ENCODE assay signal across 1 cellular context in the genomic region with DNA sequence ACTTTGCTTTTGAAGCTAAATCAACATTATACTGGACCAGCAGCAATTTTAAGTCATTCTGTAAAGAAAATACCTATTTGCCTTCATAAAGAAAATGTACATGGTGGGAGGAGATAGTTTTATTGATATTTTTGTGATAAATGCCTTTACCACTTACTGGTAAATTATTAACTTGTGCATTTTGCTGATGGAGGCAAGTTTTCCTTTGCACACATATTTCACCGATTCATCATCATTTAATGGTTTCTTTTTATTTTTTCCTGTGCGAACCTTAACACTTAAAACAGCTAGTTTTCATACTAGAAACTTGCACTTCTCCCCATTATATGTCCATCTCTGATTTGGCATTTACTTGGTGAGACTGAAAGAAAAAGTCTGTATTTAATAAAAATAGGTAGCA.
TF ChIP-seq lines count a peak whose summit lies in the region.

No MANE protein-coding gene starts in this region.

TF ChIP-seq in SK-N-SH, 30 proteins besides CTCF, POLR2A, EP300 and RAD21:
- TF ChIP-seq GATA2 (CRISPR knock-in tag; IDR thresholded peaks at IDR 0.05) = no peak
- no peak for TF ChIP-seq MAX (IDR thresholded peaks at IDR 0.05; ENCODE audit: low read depth)
- TF ChIP-seq EZH2phosphoT487 (IDR thresholded peaks at IDR 0.05; ENCODE audit: borderline replicate concordance, low read depth) = no peak
- no peak for TF ChIP-seq REST (IDR thresholded peaks at IDR 0.05; ENCODE audit: low read depth, low read length)
- no peak for TF ChIP-seq JUND (IDR thresholded peaks at IDR 0.05)
- TF ChIP-seq RXRA (IDR thresholded peaks at IDR 0.05; ENCODE audit: borderline replicate concordance, low read depth) = no peak
- TF ChIP-seq GABPA (IDR thresholded peaks at IDR 0.05; ENCODE audit: low read depth) = no peak
- TF ChIP-seq FOXJ3 (CRISPR knock-in tag; IDR thresholded peaks at IDR 0.05) = no peak
- TF ChIP-seq MXI1 (IDR thresholded peaks at IDR 0.05; ENCODE audit: low read depth, low read length) = no peak
- TF ChIP-seq IRF3 (IDR thresholded peaks at IDR 0.05; ENCODE audit: low read depth, low read length) = no peak
- no peak for TF ChIP-seq CHD2 (IDR thresholded peaks at IDR 0.05; ENCODE audit: low read length, partially characterized antibody)
- no peak for TF ChIP-seq FOSL2 (IDR thresholded peaks at IDR 0.05; ENCODE audit: borderline replicate concordance, low read depth)
